Comparison of ENCODE assay signal across 1 cellular context in the genomic region with DNA sequence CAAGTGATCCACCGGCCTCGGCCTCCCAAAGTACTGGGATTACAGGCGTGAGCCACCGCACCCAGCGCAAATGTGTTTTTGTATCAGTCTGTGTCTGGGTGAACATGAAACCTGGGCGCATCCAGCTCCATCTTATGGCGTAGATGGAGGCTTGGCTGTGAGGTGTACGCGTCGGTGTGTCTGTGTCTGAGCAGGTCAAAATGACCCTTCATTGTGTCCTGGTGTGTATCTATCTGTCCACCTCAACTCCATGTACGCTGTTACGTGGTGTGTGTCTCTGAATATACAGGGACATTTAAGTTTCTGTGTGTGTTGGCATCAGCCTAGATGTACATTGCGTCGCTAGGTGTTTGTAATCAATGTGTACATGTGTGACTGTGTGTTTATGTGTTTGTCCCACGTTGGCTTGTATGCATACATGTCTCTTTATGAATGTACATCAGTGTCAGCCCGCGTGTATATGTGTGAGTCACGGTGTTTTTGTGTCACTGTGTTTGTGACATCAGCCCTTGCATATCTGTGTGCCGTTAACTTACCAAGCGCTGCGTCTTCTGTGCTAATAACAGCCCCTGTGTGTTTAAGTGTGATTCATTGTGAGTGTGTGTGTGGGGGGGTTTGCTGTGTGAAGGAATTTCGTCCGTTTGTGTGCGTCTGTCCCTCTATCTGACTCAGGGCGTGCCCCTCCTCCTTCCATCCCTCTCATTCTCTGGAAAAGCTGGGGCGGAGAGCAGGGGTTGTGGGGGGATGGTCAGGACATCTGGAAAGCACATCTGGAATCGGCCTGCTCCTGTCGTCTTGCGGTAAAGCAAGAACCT.
TF ChIP-seq lines count a peak whose summit lies in the region.

No MANE protein-coding gene starts in this region.

TF ChIP-seq in K562, 482 proteins besides CTCF, POLR2A, EP300 and RAD21 (continued from another document):
- TF ChIP-seq, protein P1, sequence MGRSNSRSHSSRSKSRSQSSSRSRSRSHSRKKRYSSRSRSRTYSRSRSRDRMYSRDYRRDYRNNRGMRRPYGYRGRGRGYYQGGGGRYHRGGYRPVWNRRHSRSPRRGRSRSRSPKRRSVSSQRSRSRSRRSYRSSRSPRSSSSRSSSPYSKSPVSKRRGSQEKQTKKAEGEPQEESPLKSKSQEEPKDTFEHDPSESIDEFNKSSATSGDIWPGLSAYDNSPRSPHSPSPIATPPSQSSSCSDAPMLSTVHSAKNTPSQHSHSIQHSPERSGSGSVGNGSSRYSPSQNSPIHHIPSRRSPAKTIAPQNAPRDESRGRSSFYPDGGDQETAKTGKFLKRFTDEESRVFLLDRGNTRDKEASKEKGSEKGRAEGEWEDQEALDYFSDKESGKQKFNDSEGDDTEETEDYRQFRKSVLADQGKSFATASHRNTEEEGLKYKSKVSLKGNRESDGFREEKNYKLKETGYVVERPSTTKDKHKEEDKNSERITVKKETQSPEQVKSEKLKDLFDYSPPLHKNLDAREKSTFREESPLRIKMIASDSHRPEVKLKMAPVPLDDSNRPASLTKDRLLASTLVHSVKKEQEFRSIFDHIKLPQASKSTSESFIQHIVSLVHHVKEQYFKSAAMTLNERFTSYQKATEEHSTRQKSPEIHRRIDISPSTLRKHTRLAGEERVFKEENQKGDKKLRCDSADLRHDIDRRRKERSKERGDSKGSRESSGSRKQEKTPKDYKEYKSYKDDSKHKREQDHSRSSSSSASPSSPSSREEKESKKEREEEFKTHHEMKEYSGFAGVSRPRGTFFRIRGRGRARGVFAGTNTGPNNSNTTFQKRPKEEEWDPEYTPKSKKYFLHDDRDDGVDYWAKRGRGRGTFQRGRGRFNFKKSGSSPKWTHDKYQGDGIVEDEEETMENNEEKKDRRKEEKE (IDR thresholded peaks at IDR 0.05; ENCODE audit: borderline replicate concordance in 1 of 2, control insufficient read depth in 1 of 2, low read depth in 2 of 2, low read length in 1 of 2) = 0 out of 4 replicates have a peak, but pooled peaks of 1 of the 2 experiments have one; percentile 40
- TF ChIP-seq TOE1 (IDR thresholded peaks at IDR 0.05; ENCODE audit: borderline replicate concordance) = peak; percentile 52
- no peak for TF ChIP-seq TOE1 (CRISPR knock-in tag; IDR thresholded peaks at IDR 0.05; ENCODE audit: borderline replicate concordance, low read depth)
- TF ChIP-seq NFE2 (IDR thresholded peaks at IDR 0.05; ENCODE audit: low read depth) = peak; percentile 28; the same call in 1 of the 2 replicates
- peak; percentile 86 for TF ChIP-seq SMARCA4 (IDR thresholded peaks at IDR 0.05)
- TF ChIP-seq HNRNPK (IDR thresholded peaks at IDR 0.05; ENCODE audit: low read depth, low read length, poor library complexity, severe bottlenecking) = no peak
- no peak for TF ChIP-seq BCL6 (CRISPR knock-in tag; IDR thresholded peaks at IDR 0.05)
- peak; percentile 79; the same call in 1 of the 2 replicates for TF ChIP-seq JUN (IDR thresholded peaks at IDR 0.05; ENCODE audit: borderline replicate concordance, low read depth, low read length)
- peak; percentile 54; the same call in 1 of the 2 replicates for TF ChIP-seq JUN (CRISPR knock-in tag; IDR thresholded peaks at IDR 0.05; ENCODE audit: borderline replicate concordance)
- TF ChIP-seq HDAC2 (IDR thresholded peaks at IDR 0.05) = peak; percentile 29; the same call in 1 of the 2 replicates
- TF ChIP-seq KDM4B (IDR thresholded peaks at IDR 0.05; ENCODE audit: borderline replicate concordance in 2 of 2, low read depth in 1 of 2) = no peak
- no peak for TF ChIP-seq ZFPM2 (CRISPR knock-in tag; IDR thresholded peaks at IDR 0.05)
- TF ChIP-seq CHD1 (IDR thresholded peaks at IDR 0.05; ENCODE audit: low read length) = no peak
- TF ChIP-seq ZNF316 (IDR thresholded peaks at IDR 0.05) = no peak
- TF ChIP-seq BCOR (IDR thresholded peaks at IDR 0.05) = peak; percentile 47
- TF ChIP-seq ZNF282 (CRISPR knock-in tag; IDR thresholded peaks at IDR 0.05) = no peak
- TF ChIP-seq SMARCA5 (IDR thresholded peaks at IDR 0.05) = peak; percentile 45; the same call in 1 of the 2 replicates
- TF ChIP-seq ZEB2 (IDR thresholded peaks at IDR 0.05) = 0 out of 2 replicates have a peak, but pooled peaks have one; percentile 35
- TF ChIP-seq AFF4 (CRISPR knock-in tag; IDR thresholded peaks at IDR 0.05) = no peak
- peak; percentile 86 for TF ChIP-seq CREM (IDR thresholded peaks at IDR 0.05; ENCODE audit: low read depth)
- peak; percentile 39 to 45 for TF ChIP-seq TRIM24 (IDR thresholded peaks at IDR 0.05)
- TF ChIP-seq ZHX1 (conservative IDR thresholded peaks at IDR 0.05; ENCODE audit: low read length) = peak; percentile 59; the same call in 1 of the 2 replicates
- TF ChIP-seq RBM25 (IDR thresholded peaks at IDR 0.05; ENCODE audit: low read depth, low read length, severe bottlenecking) = no peak
- TF ChIP-seq, protein P2, sequence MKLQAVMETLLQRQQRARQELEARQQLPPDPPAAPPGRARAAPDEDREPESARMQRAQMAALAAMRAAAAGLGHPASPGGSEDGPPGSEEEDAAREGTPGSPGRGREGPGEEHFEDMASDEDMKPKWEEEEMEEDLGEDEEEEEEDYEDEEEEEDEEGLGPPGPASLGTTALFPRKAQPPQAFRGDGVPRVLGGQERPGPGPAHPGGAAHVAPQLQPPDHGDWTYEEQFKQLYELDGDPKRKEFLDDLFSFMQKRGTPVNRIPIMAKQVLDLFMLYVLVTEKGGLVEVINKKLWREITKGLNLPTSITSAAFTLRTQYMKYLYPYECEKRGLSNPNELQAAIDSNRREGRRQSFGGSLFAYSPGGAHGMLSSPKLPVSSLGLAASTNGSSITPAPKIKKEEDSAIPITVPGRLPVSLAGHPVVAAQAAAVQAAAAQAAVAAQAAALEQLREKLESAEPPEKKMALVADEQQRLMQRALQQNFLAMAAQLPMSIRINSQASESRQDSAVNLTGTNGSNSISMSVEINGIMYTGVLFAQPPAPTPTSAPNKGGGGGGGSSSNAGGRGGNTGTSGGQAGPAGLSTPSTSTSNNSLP (IDR thresholded peaks at IDR 0.05; ENCODE audit: borderline replicate concordance, low read depth, low read length) = 0 out of 2 replicates have a peak, but pooled peaks have one; percentile 32
- peak; percentile 87; the same call in 1 of the 2 replicates for TF ChIP-seq LARP7 (IDR thresholded peaks at IDR 0.05)
- TF ChIP-seq MAX (CRISPR knock-in tag; IDR thresholded peaks at IDR 0.05) = peak; percentile 18; the same call in 1 of the 2 replicates
- no peak for TF ChIP-seq IRF1 (CRISPR knock-in tag; IDR thresholded peaks at IDR 0.05; ENCODE audit: borderline replicate concordance)
